In the genomic region with DNA sequence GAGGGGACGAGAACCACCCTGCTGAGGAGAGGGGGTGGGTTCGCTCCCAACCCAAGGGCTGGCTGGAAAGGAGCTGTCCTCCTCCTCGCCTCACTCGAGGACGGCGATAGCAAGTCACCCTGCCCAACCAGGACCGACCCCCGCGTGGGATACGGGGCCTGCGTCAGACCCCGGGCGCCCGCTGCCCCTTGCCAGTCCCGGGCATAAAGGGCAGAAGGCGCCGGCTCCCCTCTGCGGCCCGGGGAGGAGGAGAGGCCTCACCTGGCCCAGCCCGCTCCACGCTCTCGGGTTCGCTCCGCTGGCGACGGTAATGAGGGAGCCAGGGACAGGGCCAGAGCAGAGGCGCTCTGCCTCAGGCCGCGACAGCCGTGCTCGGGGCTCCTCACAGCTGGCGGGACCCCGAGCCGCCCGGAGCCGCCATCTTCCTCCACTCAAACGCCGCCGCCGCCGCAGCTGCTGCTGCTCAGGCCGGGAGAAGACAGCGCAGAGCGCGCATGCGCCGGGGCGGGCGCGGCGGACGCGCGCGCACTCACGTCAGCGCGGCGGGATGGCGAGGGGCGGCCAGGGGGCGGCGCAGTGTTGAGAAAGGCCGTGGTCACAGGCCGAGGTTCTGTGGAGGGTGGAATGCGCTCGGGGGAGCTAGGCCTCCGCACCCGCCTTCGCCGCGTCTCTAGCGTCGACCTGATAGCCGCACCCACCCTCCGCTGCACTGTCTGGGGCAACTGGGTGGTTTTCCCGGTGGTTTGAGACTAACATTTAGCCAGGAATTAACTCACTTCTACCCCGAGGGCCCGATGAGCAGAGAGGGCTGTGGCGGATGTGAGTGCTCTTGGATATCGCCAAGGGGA, we compare ENCODE assay signal across 1 cellular context.
TF ChIP-seq lines count a peak whose summit lies in the region.

Gene FBXO42 (minus strand): TSS at position 487 of the 848 bp plus-strand sequence. CDS start 37,062 bp downstream, outside the sequence.

TF ChIP-seq in K562, 482 proteins besides CTCF, POLR2A, EP300 and RAD21 (continued from another document and continues in another):
- no peak for TF ChIP-seq CREB3 (tag; conservative IDR thresholded peaks at IDR 0.05; ENCODE audit: low read depth)
- no peak for TF ChIP-seq SFPQ (IDR thresholded peaks at IDR 0.05; ENCODE audit: low read depth, low read length)
- no peak for TF ChIP-seq EWSR1 (IDR thresholded peaks at IDR 0.05; ENCODE audit: borderline replicate concordance, low read depth, partially characterized antibody)
- peak; percentile 57; the same call in 1 of the 2 replicates for TF ChIP-seq ZBED1 (IDR thresholded peaks at IDR 0.05)
- TF ChIP-seq, protein P1, sequence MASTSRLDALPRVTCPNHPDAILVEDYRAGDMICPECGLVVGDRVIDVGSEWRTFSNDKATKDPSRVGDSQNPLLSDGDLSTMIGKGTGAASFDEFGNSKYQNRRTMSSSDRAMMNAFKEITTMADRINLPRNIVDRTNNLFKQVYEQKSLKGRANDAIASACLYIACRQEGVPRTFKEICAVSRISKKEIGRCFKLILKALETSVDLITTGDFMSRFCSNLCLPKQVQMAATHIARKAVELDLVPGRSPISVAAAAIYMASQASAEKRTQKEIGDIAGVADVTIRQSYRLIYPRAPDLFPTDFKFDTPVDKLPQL (IDR thresholded peaks at IDR 0.05; ENCODE audit: extremely low read depth, insufficient read length): no peak
- TF ChIP-seq NCOR1 (IDR thresholded peaks at IDR 0.05): no peak
- TF ChIP-seq SMARCB1 (IDR thresholded peaks at IDR 0.05; ENCODE audit: insufficient read length, low read depth): peak; percentile 47
- no peak for TF ChIP-seq ZNF507 (tag; conservative IDR thresholded peaks at IDR 0.05)
- 0 out of 2 replicates have a peak, but pooled peaks have one; percentile 56 for TF ChIP-seq SRSF3 (IDR thresholded peaks at IDR 0.05; ENCODE audit: insufficient read depth, low read length)
- no peak for TF ChIP-seq NFXL1 (CRISPR knock-in tag; IDR thresholded peaks at IDR 0.05)
- TF ChIP-seq, protein P2, sequence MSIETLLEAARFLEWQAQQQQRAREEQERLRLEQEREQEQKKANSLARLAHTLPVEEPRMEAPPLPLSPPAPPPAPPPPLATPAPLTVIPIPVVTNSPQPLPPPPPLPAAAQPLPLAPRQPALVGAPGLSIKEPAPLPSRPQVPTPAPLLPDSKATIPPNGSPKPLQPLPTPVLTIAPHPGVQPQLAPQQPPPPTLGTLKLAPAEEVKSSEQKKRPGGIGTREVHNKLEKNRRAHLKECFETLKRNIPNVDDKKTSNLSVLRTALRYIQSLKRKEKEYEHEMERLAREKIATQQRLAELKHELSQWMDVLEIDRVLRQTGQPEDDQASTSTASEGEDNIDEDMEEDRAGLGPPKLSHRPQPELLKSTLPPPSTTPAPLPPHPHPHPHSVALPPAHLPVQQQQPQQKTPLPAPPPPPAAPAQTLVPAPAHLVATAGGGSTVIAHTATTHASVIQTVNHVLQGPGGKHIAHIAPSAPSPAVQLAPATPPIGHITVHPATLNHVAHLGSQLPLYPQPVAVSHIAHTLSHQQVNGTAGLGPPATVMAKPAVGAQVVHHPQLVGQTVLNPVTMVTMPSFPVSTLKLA (conservative IDR thresholded peaks at IDR 0.05): peak in 1 of 2 experiments; percentile 54; a peak in 2 of 4 replicates
- peak; percentile 75; the same call in 1 of the 2 replicates for TF ChIP-seq E2F3 (CRISPR knock-in tag; IDR thresholded peaks at IDR 0.05)
- TF ChIP-seq MEIS2 (IDR thresholded peaks at IDR 0.05; ENCODE audit: partially characterized antibody): peak; percentile 94
- TF ChIP-seq NFIX (CRISPR knock-in tag; IDR thresholded peaks at IDR 0.05; ENCODE audit: low read depth): no peak
- TF ChIP-seq LEF1 (IDR thresholded peaks at IDR 0.05): no peak
- TF ChIP-seq U2AF1 (optimal IDR thresholded peaks at IDR 0.05; ENCODE audit: low read depth, low read length): peak; percentile 73
- no peak for TF ChIP-seq ZZZ3 (IDR thresholded peaks at IDR 0.05)
- TF ChIP-seq, protein P3, sequence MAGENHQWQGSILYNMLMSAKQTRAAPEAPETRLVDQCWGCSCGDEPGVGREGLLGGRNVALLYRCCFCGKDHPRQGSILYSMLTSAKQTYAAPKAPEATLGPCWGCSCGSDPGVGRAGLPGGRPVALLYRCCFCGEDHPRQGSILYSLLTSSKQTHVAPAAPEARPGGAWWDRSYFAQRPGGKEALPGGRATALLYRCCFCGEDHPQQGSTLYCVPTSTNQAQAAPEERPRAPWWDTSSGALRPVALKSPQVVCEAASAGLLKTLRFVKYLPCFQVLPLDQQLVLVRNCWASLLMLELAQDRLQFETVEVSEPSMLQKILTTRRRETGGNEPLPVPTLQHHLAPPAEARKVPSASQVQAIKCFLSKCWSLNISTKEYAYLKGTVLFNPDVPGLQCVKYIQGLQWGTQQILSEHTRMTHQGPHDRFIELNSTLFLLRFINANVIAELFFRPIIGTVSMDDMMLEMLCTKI (IDR thresholded peaks at IDR 0.05; ENCODE audit: partially characterized antibody): no peak
- TF ChIP-seq CLOCK (CRISPR knock-in tag; IDR thresholded peaks at IDR 0.05; ENCODE audit: borderline replicate concordance): no peak
- peak; percentile 78 for TF ChIP-seq PCBP1 (IDR thresholded peaks at IDR 0.05; ENCODE audit: low read depth, low read length, poor library complexity, severe bottlenecking)
- TF ChIP-seq NELFE (IDR thresholded peaks at IDR 0.05; ENCODE audit: insufficient read depth, insufficient read length): no peak
- no peak for TF ChIP-seq PYGO2 (tag; IDR thresholded peaks at IDR 0.05)
- peak; percentile 76 for TF ChIP-seq ZBTB1 (CRISPR knock-in tag; IDR thresholded peaks at IDR 0.05; ENCODE audit: borderline replicate concordance, low read depth)
- TF ChIP-seq, protein P4, sequence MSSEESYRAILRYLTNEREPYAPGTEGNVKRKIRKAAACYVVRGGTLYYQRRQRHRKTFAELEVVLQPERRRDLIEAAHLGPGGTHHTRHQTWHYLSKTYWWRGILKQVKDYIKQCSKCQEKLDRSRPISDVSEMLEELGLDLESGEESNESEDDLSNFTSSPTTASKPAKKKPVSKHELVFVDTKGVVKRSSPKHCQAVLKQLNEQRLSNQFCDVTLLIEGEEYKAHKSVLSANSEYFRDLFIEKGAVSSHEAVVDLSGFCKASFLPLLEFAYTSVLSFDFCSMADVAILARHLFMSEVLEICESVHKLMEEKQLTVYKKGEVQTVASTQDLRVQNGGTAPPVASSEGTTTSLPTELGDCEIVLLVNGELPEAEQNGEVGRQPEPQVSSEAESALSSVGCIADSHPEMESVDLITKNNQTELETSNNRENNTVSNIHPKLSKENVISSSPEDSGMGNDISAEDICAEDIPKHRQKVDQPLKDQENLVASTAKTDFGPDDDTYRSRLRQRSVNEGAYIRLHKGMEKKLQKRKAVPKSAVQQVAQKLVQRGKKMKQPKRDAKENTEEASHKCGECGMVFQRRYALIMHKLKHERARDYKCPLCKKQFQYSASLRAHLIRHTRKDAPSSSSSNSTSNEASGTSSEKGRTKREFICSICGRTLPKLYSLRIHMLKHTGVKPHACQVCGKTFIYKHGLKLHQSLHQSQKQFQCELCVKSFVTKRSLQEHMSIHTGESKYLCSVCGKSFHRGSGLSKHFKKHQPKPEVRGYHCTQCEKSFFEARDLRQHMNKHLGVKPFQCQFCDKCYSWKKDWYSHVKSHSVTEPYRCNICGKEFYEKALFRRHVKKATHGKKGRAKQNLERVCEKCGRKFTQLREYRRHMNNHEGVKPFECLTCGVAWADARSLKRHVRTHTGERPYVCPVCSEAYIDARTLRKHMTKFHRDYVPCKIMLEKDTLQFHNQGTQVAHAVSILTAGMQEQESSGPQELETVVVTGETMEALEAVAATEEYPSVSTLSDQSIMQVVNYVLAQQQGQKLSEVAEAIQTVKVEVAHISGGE (CRISPR knock-in tag; IDR thresholded peaks at IDR 0.05): peak in 1 of 3 experiments; percentile 72; a peak in 2 of 6 replicates
- TF ChIP-seq ZNF589 (CRISPR knock-in tag; IDR thresholded peaks at IDR 0.05; ENCODE audit: low read depth): peak; percentile 73; the same call in 1 of the 2 replicates
- TF ChIP-seq PCBP2 (IDR thresholded peaks at IDR 0.05; ENCODE audit: low read depth, low read length, poor library complexity, severe bottlenecking): no peak
- TF ChIP-seq ZNF316 (IDR thresholded peaks at IDR 0.05): peak; percentile 2; the same call in 1 of the 2 replicates
- TF ChIP-seq SRF (CRISPR knock-in tag; IDR thresholded peaks at IDR 0.05): peak in 1 of 2 experiments; percentile 67; a peak in 1 of 4 replicates
- no peak for TF ChIP-seq ZHX1 (conservative IDR thresholded peaks at IDR 0.05; ENCODE audit: low read length)
- no peak for TF ChIP-seq SMARCA5 (IDR thresholded peaks at IDR 0.05)
- TF ChIP-seq ZNF699 (CRISPR knock-in tag; IDR thresholded peaks at IDR 0.05; ENCODE audit: insufficient replicate concordance): no peak
